8 cellular contexts compared by ENCODE assay signal in the genomic region with DNA sequence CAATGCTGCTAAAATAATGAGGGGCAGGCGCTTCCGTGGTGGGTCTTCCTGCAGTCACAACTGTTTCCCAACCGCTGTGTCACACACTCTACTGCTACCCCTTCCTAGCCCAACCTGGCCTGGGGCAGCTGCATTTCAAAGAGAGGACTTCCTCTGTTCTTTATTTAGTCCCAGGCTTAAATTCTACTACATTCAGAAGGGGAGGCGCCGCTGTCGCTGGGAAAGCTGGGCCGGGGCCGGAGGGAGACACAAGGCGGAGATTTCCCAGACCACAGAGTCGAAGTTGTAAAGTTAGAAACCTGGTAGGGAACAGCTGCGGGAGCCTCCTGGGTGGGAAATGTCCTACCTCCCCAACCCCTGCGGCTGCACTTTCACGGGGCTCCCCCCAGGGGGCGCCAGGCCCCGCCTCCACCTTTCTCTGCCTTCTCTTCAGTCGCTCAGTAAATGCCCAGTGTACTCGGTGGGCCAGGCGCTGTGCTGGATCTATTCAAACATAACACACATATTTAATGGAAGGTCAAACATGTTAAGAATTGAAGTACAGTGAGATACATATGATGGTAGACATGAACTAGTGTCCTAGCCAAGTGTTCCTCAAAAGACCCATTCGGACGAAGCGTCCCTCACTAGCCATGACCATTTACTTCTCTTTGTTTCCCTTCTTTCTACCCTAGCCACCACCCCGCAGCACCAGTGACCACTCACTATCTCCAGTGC. TPM values are rescaled to one million over a fixed set of nuclear protein-coding genes. Genes with fewer than 3 reads are reported as not detected.
DNase-seq lines count a peak whose midpoint lies in the region; FAIRE-seq and TF ChIP-seq lines count a peak whose summit lies in the region.

No MANE protein-coding gene starts in this region.

- H2AFZ ChIP-seq in keratinocyte (ENCODE audit: control insufficient read depth, low read length) = no peak overlapping the region

- H3K27ac ChIP-seq in SJCRH30 = peak overlapping the region; percentile 32
- no peak overlapping the region for H3K27ac ChIP-seq in keratinocyte (ENCODE audit: control insufficient read depth, insufficient read depth, low read length)

- dilution Hi-C loops in keratinocyte (cut with MboI; ENCODE audit: extremely low pct_ligation_motif_present, low sequenced_read_pairs) = no loop called here

- TF ChIP-seq POLR2A in H54 (IDR thresholded peaks at IDR 0.05; ENCODE audit: low read depth, low read length) = no peak

- FAIRE-seq in H54 (lab: Jason Lieb, UNC) (no peak), keratinocyte (lab: Jason Lieb, UNC) (no peak)

- H3K9me3 ChIP-seq in SJCRH30 (replicated peaks) (no peaks in the 10 kb centered on the region), adipocyte (ENCODE audit: control insufficient read depth, low read length) (no peaks in the 10 kb centered on the region), keratinocyte (ENCODE audit: control insufficient read depth, low read depth, low read length) (no peaks in the 10 kb centered on the region)

- H4K20me1 ChIP-seq in keratinocyte (ENCODE audit: control insufficient read depth, extremely low read depth, insufficient read depth, low read length) = no peaks in the 10 kb centered on the region

- H3K79me2 ChIP-seq in keratinocyte (ENCODE audit: control insufficient read depth, insufficient read depth, low read length) = no peaks in the 10 kb centered on the region

- no peaks in the 10 kb centered on the region for H3K27me3 ChIP-seq in SJCRH30
- H3K27me3 ChIP-seq in adipocyte (replicated peaks; ENCODE audit: control insufficient read depth, insufficient read depth, low read length) = peaks cover 12% of the 10 kb centered on the region
- H3K27me3 ChIP-seq in keratinocyte (ENCODE audit: control insufficient read depth, extremely low read depth, insufficient read depth, low read length) = peaks cover 8% of the 10 kb centered on the region

- H3K4me2 ChIP-seq in keratinocyte (ENCODE audit: control insufficient read depth, extremely low read depth, insufficient read depth, low read depth, low read length) = no peak overlapping the region

- H3K4me1 ChIP-seq in SJCRH30 = peaks cover 45% of the 10 kb centered on the region
- H3K4me1 ChIP-seq in adipocyte (ENCODE audit: control insufficient read depth, insufficient read depth, low read length) = peaks cover 1% of the 10 kb centered on the region
- H3K4me1 ChIP-seq in keratinocyte (ENCODE audit: control insufficient read depth, extremely low read depth, insufficient read depth, low read length) = peaks cover 8% of the 10 kb centered on the region

- TF ChIP-seq CTCF in AG10803 (conservative IDR thresholded peaks at IDR 0.05; ENCODE audit: low read length) (peak; percentile 67), keratinocyte (optimal IDR thresholded peaks at IDR 0.05 in 1 of 3, IDR thresholded peaks at IDR 0.05 in 1 of 3, conservative IDR thresholded peaks at IDR 0.05 in 1 of 3; ENCODE audit: extremely low read depth in 1 of 3, insufficient read depth in 2 of 3, low read length in 3 of 3) (peak; percentile 59 to 79 (median 65))

- DNase-seq in AG10803 (ENCODE audit: low read depth) (no peak), H54 (ENCODE audit: insufficient read length, low spot score) (peak; percentile 35), SJCRH30 (peak; percentile 96 to 99), adipocyte (ENCODE audit: low read depth) (peak; percentile 36), keratinocyte (ENCODE audit: low read depth, low spot score) (no peak), NCI-H187 (lab: John Stamatoyannopoulos, UW) (no peak), NCI-H446 treated with DMSO at 0.1 percent for 48 hours (lab: John Stamatoyannopoulos, UW) (no peak)
- DNase-seq in stimulated activated naive CD4-positive, alpha-beta T cell (lab: John Stamatoyannopoulos, UW) = peak in 5 of 6 experiments; percentile 5 to 58 (median 23)

- no peak overlapping the region for H3K9ac ChIP-seq in adipocyte (ENCODE audit: low read length)
- no peak overlapping the region for H3K9ac ChIP-seq in keratinocyte (ENCODE audit: control insufficient read depth, extremely low read depth, insufficient read depth, low read length)

- no peaks in the 10 kb centered on the region for H3K9me1 ChIP-seq in keratinocyte (ENCODE audit: control insufficient read depth, extremely low read depth, insufficient read depth, low read length)

- H3K36me3 ChIP-seq in SJCRH30 = no peaks in the 10 kb centered on the region
- no peaks in the 10 kb centered on the region for H3K36me3 ChIP-seq in adipocyte (ENCODE audit: control insufficient read depth, insufficient read depth, low read length, severe bottlenecking)
- H3K36me3 ChIP-seq in keratinocyte (ENCODE audit: control insufficient read depth in 2 of 2, extremely low read depth in 1 of 2, insufficient read depth in 2 of 2, low read length in 2 of 2) = peaks cover 0 to 3% of the 10 kb centered on the region in 2 experiments

- H3K4me3 ChIP-seq in AG10803 (ENCODE audit: low read length) = no peak overlapping the region
- H3K4me3 ChIP-seq in SJCRH30 = no peak overlapping the region
- H3K4me3 ChIP-seq in adipocyte (ENCODE audit: low read length) = no peak overlapping the region
- H3K4me3 ChIP-seq in keratinocyte (ENCODE audit: control insufficient read depth in 2 of 3, extremely low read depth in 1 of 3, insufficient read depth in 2 of 3, low read depth in 1 of 3, low read length in 3 of 3) = no peak overlapping the region

RNA-seq across cellular contexts. Expression of gene DYRK3, which starts 23.1 kb away (rescaled TPM):
- total RNA-seq in SJCRH30 (2014; rRNA removed; shearing (Covaris generic)) = 12.7 and 14.4 TPM in 2 replicates
- polyA plus RNA-seq in keratinocyte = 9.9 to 15.0 TPM (median 11.8 TPM) in 3 replicates
- 5.2 TPM for polyA plus RNA-seq in keratinocyte (2011; ENCODE audit: low read depth)
- polyA plus RNA-seq in keratinocyte (2011; cell fraction: cytosol; rRNA removed) = 7.7 and 11.3 TPM in 2 replicates
- 12.3 and 13.7 TPM in 2 replicates for polyA plus RNA-seq in keratinocyte (2011; cell fraction: nucleus; rRNA removed)
- 5.4 and 14.0 TPM in 2 replicates for polyA plus RNA-seq in keratinocyte (2012; ENCODE audit: low replicate concordance)
- 9.4 to 17.9 TPM (median 14.7 TPM) in 3 replicates for polyA minus RNA-seq in keratinocyte
- 15.3 TPM for polyA minus RNA-seq in keratinocyte (2011; cell fraction: cytosol; rRNA and poly(A)+ RNA removed)
- 13.9 and 24.7 TPM in 2 replicates for polyA minus RNA-seq in keratinocyte (2011; cell fraction: nucleus; rRNA and poly(A)+ RNA removed)

RNA-seq across cellular contexts. Expression of gene MAPKAPK2, which starts 26.3 kb away (rescaled TPM):
- 64.4 and 67.6 TPM in 2 replicates for total RNA-seq in SJCRH30 (2014; rRNA removed; shearing (Covaris generic))
- 41.5 to 67.0 TPM (median 42.1 TPM) in 3 replicates for polyA plus RNA-seq in keratinocyte
- 21.7 TPM for polyA plus RNA-seq in keratinocyte (2011; ENCODE audit: low read depth)
- 60.1 and 61.0 TPM in 2 replicates for polyA plus RNA-seq in keratinocyte (2011; cell fraction: cytosol; rRNA removed)
- 49.3 and 51.2 TPM in 2 replicates for polyA plus RNA-seq in keratinocyte (2011; cell fraction: nucleus; rRNA removed)
- 44.0 and 47.9 TPM in 2 replicates for polyA plus RNA-seq in keratinocyte (2012; ENCODE audit: low replicate concordance)
- polyA minus RNA-seq in keratinocyte = 52.2 to 83.1 TPM (median 53.9 TPM) in 3 replicates
- polyA minus RNA-seq in keratinocyte (2011; cell fraction: cytosol; rRNA and poly(A)+ RNA removed) = 45.8 TPM
- polyA minus RNA-seq in keratinocyte (2011; cell fraction: nucleus; rRNA and poly(A)+ RNA removed) = 18.9 and 26.6 TPM in 2 replicates

RNA-seq across cellular contexts. Expression of gene EIF2D, which starts 46.2 kb away (rescaled TPM):
- total RNA-seq in SJCRH30 (2014; rRNA removed; shearing (Covaris generic)) = 36.7 and 39.6 TPM in 2 replicates
- polyA plus RNA-seq in keratinocyte = 59.9 to 66.4 TPM (median 60.6 TPM) in 3 replicates
- polyA plus RNA-seq in keratinocyte (2011; ENCODE audit: low read depth) = 21.4 TPM
- 55.7 and 62.1 TPM in 2 replicates for polyA plus RNA-seq in keratinocyte (2011; cell fraction: cytosol; rRNA removed)
- 64.0 and 66.2 TPM in 2 replicates for polyA plus RNA-seq in keratinocyte (2011; cell fraction: nucleus; rRNA removed)
- polyA plus RNA-seq in keratinocyte (2012; ENCODE audit: low replicate concordance) = 27.5 and 39.8 TPM in 2 replicates
- 29.9 to 48.8 TPM (median 47.8 TPM) in 3 replicates for polyA minus RNA-seq in keratinocyte
- 27.0 TPM for polyA minus RNA-seq in keratinocyte (2011; cell fraction: cytosol; rRNA and poly(A)+ RNA removed)
- polyA minus RNA-seq in keratinocyte (2011; cell fraction: nucleus; rRNA and poly(A)+ RNA removed) = 12.0 and 21.8 TPM in 2 replicates

Comparison
In these comparisons a context has a peak if more than half of its experiments do, and no peak if none do; other contexts are left out.
1. DNase-seq: peak in H54 (single experiment), SJCRH30 (2 of 2), adipocyte (single experiment) and stimulated activated naive CD4-positive, alpha-beta T cell (5 of 6); none in AG10803 (single experiment), keratinocyte (single experiment), NCI-H187 (0 of 2) and NCI-H446 treated with DMSO at 0.1 percent for 48 hours (single experiment).